Comparison of ENCODE assay signal across 1 cellular context in the genomic region with DNA sequence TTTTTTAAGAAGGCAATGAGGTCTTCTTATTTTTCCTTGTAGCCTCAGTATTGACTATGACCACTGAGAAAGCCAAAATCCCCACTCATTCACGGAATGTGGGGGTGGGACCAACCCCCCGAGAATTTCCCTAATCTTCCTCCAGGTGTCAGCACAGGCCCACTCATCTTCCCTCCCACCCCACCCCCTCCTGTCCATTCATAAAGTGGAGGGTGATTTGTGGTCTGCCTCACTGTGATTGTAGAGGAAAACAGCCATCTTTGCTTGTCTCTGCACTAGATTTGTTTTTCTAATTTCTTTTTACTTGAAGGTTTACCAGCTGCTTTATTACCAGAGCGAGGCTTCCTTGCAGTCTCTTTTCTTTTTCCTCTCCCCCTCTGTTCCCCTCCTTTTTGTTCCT.
TF ChIP-seq lines count a peak whose summit lies in the region.

No MANE protein-coding gene starts in this region.

TF ChIP-seq in GM23338, 12 proteins besides CTCF, POLR2A, EP300 and RAD21 (continued from another document):
- TF ChIP-seq, protein P1, sequence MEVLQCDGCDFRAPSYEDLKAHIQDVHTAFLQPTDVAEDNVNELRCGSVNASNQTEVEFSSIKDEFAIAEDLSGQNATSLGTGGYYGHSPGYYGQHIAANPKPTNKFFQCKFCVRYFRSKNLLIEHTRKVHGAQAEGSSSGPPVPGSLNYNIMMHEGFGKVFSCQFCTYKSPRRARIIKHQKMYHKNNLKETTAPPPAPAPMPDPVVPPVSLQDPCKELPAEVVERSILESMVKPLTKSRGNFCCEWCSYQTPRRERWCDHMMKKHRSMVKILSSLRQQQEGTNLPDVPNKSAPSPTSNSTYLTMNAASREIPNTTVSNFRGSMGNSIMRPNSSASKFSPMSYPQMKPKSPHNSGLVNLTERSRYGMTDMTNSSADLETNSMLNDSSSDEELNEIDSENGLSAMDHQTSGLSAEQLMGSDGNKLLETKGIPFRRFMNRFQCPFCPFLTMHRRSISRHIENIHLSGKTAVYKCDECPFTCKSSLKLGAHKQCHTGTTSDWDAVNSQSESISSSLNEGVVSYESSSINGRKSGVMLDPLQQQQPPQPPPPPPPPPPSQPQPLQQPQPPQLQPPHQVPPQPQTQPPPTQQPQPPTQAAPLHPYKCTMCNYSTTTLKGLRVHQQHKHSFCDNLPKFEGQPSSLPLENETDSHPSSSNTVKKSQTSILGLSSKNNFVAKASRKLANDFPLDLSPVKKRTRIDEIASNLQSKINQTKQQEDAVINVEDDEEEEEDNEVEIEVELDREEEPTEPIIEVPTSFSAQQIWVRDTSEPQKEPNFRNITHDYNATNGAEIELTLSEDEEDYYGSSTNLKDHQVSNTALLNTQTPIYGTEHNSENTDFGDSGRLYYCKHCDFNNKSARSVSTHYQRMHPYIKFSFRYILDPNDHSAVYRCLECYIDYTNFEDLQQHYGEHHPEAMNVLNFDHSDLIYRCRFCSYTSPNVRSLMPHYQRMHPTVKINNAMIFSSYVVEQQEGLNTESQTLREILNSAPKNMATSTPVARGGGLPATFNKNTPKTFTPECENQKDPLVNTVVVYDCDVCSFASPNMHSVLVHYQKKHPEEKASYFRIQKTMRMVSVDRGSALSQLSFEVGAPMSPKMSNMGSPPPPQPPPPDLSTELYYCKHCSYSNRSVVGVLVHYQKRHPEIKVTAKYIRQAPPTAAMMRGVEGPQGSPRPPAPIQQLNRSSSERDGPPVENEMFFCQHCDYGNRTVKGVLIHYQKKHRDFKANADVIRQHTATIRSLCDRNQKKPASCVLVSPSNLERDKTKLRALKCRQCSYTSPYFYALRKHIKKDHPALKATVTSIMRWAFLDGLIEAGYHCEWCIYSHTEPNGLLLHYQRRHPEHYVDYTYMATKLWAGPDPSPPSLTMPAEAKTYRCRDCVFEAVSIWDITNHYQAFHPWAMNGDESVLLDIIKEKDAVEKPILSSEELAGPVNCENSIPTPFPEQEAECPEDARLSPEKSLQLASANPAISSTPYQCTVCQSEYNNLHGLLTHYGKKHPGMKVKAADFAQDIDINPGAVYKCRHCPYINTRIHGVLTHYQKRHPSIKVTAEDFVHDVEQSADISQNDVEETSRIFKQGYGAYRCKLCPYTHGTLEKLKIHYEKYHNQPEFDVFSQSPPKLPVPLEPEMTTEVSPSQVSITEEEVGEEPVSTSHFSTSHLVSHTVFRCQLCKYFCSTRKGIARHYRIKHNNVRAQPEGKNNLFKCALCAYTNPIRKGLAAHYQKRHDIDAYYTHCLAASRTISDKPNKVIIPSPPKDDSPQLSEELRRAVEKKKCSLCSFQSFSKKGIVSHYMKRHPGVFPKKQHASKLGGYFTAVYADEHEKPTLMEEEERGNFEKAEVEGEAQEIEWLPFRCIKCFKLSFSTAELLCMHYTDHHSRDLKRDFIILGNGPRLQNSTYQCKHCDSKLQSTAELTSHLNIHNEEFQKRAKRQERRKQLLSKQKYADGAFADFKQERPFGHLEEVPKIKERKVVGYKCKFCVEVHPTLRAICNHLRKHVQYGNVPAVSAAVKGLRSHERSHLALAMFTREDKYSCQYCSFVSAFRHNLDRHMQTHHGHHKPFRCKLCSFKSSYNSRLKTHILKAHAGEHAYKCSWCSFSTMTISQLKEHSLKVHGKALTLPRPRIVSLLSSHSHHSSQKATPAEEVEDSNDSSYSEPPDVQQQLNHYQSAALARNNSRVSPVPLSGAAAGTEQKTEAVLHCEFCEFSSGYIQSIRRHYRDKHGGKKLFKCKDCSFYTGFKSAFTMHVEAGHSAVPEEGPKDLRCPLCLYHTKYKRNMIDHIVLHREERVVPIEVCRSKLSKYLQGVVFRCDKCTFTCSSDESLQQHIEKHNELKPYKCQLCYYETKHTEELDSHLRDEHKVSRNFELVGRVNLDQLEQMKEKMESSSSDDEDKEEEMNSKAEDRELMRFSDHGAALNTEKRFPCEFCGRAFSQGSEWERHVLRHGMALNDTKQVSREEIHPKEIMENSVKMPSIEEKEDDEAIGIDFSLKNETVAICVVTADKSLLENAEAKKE (CRISPR knock-in tag; IDR thresholded peaks at IDR 0.05) = no peak
- TF ChIP-seq POLR2AphosphoS5 (IDR thresholded peaks at IDR 0.05; ENCODE audit: low read depth) = no peak
- TF ChIP-seq NANOG (IDR thresholded peaks at IDR 0.05; ENCODE audit: borderline replicate concordance) = no peak
- no peak for TF ChIP-seq ZNF331 (CRISPR knock-in tag; IDR thresholded peaks at IDR 0.05; ENCODE audit: low read depth)
- TF ChIP-seq EZH2phosphoT487 (IDR thresholded peaks at IDR 0.05; ENCODE audit: unreplicated experiment) = no peak
- no peak for TF ChIP-seq STAT1 (IDR thresholded peaks at IDR 0.05; ENCODE audit: unreplicated experiment)
- TF ChIP-seq, protein P2, sequence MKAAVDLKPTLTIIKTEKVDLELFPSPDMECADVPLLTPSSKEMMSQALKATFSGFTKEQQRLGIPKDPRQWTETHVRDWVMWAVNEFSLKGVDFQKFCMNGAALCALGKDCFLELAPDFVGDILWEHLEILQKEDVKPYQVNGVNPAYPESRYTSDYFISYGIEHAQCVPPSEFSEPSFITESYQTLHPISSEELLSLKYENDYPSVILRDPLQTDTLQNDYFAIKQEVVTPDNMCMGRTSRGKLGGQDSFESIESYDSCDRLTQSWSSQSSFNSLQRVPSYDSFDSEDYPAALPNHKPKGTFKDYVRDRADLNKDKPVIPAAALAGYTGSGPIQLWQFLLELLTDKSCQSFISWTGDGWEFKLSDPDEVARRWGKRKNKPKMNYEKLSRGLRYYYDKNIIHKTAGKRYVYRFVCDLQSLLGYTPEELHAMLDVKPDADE (IDR thresholded peaks at IDR 0.05) = no peak
- no peak for TF ChIP-seq JUNB (IDR thresholded peaks at IDR 0.05; ENCODE audit: unreplicated experiment)
- TF ChIP-seq CREB1 (CRISPR knock-in tag; IDR thresholded peaks at IDR 0.05; ENCODE audit: low read depth) = no peak
- TF ChIP-seq, protein P3, sequence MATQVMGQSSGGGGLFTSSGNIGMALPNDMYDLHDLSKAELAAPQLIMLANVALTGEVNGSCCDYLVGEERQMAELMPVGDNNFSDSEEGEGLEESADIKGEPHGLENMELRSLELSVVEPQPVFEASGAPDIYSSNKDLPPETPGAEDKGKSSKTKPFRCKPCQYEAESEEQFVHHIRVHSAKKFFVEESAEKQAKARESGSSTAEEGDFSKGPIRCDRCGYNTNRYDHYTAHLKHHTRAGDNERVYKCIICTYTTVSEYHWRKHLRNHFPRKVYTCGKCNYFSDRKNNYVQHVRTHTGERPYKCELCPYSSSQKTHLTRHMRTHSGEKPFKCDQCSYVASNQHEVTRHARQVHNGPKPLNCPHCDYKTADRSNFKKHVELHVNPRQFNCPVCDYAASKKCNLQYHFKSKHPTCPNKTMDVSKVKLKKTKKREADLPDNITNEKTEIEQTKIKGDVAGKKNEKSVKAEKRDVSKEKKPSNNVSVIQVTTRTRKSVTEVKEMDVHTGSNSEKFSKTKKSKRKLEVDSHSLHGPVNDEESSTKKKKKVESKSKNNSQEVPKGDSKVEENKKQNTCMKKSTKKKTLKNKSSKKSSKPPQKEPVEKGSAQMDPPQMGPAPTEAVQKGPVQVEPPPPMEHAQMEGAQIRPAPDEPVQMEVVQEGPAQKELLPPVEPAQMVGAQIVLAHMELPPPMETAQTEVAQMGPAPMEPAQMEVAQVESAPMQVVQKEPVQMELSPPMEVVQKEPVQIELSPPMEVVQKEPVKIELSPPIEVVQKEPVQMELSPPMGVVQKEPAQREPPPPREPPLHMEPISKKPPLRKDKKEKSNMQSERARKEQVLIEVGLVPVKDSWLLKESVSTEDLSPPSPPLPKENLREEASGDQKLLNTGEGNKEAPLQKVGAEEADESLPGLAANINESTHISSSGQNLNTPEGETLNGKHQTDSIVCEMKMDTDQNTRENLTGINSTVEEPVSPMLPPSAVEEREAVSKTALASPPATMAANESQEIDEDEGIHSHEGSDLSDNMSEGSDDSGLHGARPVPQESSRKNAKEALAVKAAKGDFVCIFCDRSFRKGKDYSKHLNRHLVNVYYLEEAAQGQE (IDR thresholded peaks at IDR 0.05; ENCODE audit: unreplicated experiment) = no peak
- TF ChIP-seq ZNF114 (CRISPR knock-in tag; IDR thresholded peaks at IDR 0.05) = no peak
